1 cellular context compared by ENCODE assay signal in the genomic region with DNA sequence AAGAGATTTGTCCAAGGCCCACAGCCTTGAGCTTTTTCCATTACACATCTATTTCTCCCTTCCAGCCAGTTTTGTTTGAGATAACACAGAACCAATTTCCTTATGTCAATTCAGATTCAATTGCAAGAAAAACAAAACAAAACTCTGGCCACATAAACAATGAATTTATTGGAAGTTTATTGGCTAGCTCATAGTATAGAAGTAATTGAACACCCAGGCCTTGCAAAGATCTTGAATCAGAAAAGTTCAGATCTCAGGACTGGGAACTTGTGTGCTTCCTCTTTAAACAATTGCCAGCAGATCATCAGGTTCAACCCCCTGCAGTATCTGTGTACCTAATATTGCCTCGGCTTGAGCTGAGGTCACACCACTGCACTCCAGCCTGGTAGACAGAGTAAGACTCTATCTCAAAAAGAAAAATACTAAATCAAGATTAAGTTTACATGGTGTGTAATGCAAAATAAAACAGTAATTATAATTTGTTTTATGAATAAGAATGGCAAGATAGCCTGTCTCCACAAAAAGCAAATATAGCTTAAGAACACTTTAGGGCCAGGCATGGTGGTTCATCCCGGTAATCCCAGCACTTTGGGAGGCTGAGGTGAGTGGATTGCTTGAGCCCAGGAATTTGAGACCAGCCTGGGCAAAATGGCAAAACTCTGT.
TF ChIP-seq lines count a peak whose summit lies in the region.

No MANE protein-coding gene starts in this region.

TF ChIP-seq in GM12878, 131 proteins besides CTCF, POLR2A, EP300 and RAD21:
- TF ChIP-seq TCF3 (IDR thresholded peaks at IDR 0.05; ENCODE audit: borderline replicate concordance, insufficient read depth, low read depth, low read length) = no peak
- TF ChIP-seq NR2C2 (IDR thresholded peaks at IDR 0.05; ENCODE audit: borderline replicate concordance, control insufficient read depth, insufficient read length, low read depth) = no peak
- TF ChIP-seq, protein P1, sequence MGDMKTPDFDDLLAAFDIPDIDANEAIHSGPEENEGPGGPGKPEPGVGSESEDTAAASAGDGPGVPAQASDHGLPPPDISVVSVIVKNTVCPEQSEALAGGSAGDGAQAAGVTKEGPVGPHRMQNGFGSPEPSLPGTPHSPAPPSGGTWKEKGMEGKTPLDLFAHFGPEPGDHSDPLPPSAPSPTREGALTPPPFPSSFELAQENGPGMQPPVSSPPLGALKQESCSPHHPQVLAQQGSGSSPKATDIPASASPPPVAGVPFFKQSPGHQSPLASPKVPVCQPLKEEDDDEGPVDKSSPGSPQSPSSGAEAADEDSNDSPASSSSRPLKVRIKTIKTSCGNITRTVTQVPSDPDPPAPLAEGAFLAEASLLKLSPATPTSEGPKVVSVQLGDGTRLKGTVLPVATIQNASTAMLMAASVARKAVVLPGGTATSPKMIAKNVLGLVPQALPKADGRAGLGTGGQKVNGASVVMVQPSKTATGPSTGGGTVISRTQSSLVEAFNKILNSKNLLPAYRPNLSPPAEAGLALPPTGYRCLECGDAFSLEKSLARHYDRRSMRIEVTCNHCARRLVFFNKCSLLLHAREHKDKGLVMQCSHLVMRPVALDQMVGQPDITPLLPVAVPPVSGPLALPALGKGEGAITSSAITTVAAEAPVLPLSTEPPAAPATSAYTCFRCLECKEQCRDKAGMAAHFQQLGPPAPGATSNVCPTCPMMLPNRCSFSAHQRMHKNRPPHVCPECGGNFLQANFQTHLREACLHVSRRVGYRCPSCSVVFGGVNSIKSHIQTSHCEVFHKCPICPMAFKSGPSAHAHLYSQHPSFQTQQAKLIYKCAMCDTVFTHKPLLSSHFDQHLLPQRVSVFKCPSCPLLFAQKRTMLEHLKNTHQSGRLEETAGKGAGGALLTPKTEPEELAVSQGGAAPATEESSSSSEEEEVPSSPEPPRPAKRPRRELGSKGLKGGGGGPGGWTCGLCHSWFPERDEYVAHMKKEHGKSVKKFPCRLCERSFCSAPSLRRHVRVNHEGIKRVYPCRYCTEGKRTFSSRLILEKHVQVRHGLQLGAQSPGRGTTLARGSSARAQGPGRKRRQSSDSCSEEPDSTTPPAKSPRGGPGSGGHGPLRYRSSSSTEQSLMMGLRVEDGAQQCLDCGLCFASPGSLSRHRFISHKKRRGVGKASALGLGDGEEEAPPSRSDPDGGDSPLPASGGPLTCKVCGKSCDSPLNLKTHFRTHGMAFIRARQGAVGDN (IDR thresholded peaks at IDR 0.05) = no peak
- TF ChIP-seq, protein P2, sequence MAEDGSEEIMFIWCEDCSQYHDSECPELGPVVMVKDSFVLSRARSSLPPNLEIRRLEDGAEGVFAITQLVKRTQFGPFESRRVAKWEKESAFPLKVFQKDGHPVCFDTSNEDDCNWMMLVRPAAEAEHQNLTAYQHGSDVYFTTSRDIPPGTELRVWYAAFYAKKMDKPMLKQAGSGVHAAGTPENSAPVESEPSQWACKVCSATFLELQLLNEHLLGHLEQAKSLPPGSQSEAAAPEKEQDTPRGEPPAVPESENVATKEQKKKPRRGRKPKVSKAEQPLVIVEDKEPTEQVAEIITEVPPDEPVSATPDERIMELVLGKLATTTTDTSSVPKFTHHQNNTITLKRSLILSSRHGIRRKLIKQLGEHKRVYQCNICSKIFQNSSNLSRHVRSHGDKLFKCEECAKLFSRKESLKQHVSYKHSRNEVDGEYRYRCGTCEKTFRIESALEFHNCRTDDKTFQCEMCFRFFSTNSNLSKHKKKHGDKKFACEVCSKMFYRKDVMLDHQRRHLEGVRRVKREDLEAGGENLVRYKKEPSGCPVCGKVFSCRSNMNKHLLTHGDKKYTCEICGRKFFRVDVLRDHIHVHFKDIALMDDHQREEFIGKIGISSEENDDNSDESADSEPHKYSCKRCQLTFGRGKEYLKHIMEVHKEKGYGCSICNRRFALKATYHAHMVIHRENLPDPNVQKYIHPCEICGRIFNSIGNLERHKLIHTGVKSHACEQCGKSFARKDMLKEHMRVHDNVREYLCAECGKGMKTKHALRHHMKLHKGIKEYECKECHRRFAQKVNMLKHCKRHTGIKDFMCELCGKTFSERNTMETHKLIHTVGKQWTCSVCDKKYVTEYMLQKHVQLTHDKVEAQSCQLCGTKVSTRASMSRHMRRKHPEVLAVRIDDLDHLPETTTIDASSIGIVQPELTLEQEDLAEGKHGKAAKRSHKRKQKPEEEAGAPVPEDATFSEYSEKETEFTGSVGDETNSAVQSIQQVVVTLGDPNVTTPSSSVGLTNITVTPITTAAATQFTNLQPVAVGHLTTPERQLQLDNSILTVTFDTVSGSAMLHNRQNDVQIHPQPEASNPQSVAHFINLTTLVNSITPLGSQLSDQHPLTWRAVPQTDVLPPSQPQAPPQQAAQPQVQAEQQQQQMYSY (CRISPR knock-in tag; IDR thresholded peaks at IDR 0.05) = no peak
- TF ChIP-seq, protein P3, sequence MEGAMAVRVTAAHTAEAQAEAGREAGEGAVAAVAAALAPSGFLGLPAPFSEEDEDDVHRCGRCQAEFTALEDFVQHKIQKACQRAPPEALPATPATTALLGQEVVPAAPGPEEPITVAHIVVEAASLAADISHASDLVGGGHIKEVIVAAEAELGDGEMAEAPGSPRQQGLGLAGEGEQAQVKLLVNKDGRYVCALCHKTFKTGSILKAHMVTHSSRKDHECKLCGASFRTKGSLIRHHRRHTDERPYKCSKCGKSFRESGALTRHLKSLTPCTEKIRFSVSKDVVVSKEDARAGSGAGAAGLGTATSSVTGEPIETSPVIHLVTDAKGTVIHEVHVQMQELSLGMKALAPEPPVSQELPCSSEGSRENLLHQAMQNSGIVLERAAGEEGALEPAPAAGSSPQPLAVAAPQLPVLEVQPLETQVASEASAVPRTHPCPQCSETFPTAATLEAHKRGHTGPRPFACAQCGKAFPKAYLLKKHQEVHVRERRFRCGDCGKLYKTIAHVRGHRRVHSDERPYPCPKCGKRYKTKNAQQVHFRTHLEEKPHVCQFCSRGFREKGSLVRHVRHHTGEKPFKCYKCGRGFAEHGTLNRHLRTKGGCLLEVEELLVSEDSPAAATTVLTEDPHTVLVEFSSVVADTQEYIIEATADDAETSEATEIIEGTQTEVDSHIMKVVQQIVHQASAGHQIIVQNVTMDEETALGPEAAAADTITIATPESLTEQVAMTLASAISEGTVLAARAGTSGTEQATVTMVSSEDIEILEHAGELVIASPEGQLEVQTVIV (IDR thresholded peaks at IDR 0.05; ENCODE audit: borderline replicate concordance, partially characterized antibody) = no peak
- TF ChIP-seq MEF2A (IDR thresholded peaks at IDR 0.05; ENCODE audit: insufficient read depth, low read depth, low read length) = no peak
- no peak for TF ChIP-seq SUZ12 (IDR thresholded peaks at IDR 0.05; ENCODE audit: unreplicated experiment)
- TF ChIP-seq EED (IDR thresholded peaks at IDR 0.05; ENCODE audit: low read depth) = no peak
- TF ChIP-seq, protein P4, sequence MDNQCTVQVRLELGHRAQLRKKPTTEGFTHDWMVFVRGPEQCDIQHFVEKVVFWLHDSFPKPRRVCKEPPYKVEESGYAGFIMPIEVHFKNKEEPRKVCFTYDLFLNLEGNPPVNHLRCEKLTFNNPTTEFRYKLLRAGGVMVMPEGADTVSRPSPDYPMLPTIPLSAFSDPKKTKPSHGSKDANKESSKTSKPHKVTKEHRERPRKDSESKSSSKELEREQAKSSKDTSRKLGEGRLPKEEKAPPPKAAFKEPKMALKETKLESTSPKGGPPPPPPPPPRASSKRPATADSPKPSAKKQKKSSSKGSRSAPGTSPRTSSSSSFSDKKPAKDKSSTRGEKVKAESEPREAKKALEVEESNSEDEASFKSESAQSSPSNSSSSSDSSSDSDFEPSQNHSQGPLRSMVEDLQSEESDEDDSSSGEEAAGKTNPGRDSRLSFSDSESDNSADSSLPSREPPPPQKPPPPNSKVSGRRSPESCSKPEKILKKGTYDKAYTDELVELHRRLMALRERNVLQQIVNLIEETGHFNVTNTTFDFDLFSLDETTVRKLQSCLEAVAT (IDR thresholded peaks at IDR 0.05) = no peak
